ENCODE assay signal across 8 cellular contexts in the genomic region with DNA sequence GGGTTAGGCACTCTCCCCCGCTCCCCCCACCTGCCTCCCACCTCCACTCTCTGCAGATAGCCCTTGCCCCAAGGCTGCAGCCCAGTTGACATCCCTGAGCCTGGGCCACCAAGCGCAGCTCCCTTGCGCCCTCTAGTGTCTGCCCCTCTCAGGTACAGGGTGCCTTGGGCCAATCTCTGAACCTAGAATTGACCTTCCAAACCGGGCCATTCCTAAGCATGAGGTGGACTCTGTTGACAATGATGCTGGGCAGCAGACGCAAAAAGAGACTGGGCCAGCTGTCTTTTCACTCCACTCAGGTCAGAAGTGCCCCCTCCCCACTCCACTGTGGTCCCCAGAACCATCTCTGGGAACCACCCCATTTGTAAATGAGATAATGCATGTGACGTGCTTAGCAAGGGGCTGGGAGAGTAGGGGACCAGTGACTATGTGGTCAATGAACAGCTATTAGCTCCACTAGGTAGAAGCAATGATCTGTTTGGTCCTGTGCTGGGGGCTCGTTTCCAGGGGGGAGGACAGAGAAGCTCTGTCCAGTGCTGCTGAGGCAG. TPM values are rescaled to one million over a fixed set of nuclear protein-coding genes. Genes with fewer than 3 reads are reported as not detected.
DNase-seq lines count a peak whose midpoint lies in the region; ATAC-seq, FAIRE-seq and TF ChIP-seq lines count a peak whose summit lies in the region.

No MANE protein-coding gene starts in this region.

- H3K4me3 Mint-ChIP-seq in activated CD4-positive, alpha-beta memory T cell treated with anti-CD3 and anti-CD28 coated beads, Interleukin-2, amount 10 ng/mL, durations not matched to agents 7 days and 5 days, result no peak overlapping the region
- H3K4me3 Mint-ChIP-seq in effector memory CD8-positive, alpha-beta T cell, result no peak overlapping the region
- no peak overlapping the region for H3K4me3 Mint-ChIP-seq in mesothelial cell of epicardium

- H3K27me3 Mint-ChIP-seq in activated CD4-positive, alpha-beta memory T cell treated with anti-CD3 and anti-CD28 coated beads, Interleukin-2, amount 10 ng/mL, durations not matched to agents 7 days and 5 days, result no peaks in the 10 kb centered on the region
- H3K27me3 Mint-ChIP-seq in effector memory CD8-positive, alpha-beta T cell, result no peaks in the 10 kb centered on the region
- H3K27me3 Mint-ChIP-seq in mesothelial cell of epicardium (ENCODE audit: low read depth), result no peaks in the 10 kb centered on the region

- peak; percentile 92 for ATAC-seq in effector memory CD8-positive, alpha-beta T cell (replicated peaks)
- ATAC-seq in GM21360 (IDR thresholded peaks at IDR 0.05; ENCODE audit: unreplicated experiment), result no peak

- DNase-seq in A172 (ENCODE audit: low spot score) (peak; percentile 57), GM12891 (ENCODE audit: insufficient read length, low spot score) (peak; percentile 75), NCI-H2196 treated with DMSO at 0.1 percent for 48 hours (lab: John Stamatoyannopoulos, UW; ENCODE audit: unreplicated experiment) (peak; percentile 14), mesothelial cell of epicardium (ENCODE audit: low spot score in 2 of 2, unreplicated experiment in 2 of 2) (peak in 1 of 2 experiments; percentile 69)
- peak; percentile 85 for DNase-seq in activated CD4-positive, alpha-beta memory T cell treated with anti-CD3 and anti-CD28 coated beads, Interleukin-2, amount 10 ng/mL, durations not matched to agents 7 days and 5 days
- peak; percentile 78 to 82 (median 80) for DNase-seq in effector memory CD8-positive, alpha-beta T cell
- DNase-seq in stimulated activated CD8-positive, alpha-beta memory T cell treated with anti-CD3 and anti-CD28 coated beads, Interleukin-7, amount 100 ng/mL, for 1 hour (ENCODE audit: low read depth in 2 of 2), result peak; percentile 50 to 70

- H3K36me3 Mint-ChIP-seq in activated CD4-positive, alpha-beta memory T cell treated with anti-CD3 and anti-CD28 coated beads, Interleukin-2, amount 10 ng/mL, durations not matched to agents 7 days and 5 days (ENCODE audit: low read depth), result no peaks in the 10 kb centered on the region
- no peaks in the 10 kb centered on the region for H3K36me3 Mint-ChIP-seq in effector memory CD8-positive, alpha-beta T cell (ENCODE audit: insufficient read depth)
- no peaks in the 10 kb centered on the region for H3K36me3 Mint-ChIP-seq in mesothelial cell of epicardium

- H3K27ac Mint-ChIP-seq in activated CD4-positive, alpha-beta memory T cell treated with anti-CD3 and anti-CD28 coated beads, Interleukin-2, amount 10 ng/mL, durations not matched to agents 7 days and 5 days, result no peak overlapping the region
- H3K27ac Mint-ChIP-seq in effector memory CD8-positive, alpha-beta T cell, result peak overlapping the region in 1 of 2 donors; percentile 59
- no peak overlapping the region for H3K27ac Mint-ChIP-seq in mesothelial cell of epicardium

- TF ChIP-seq POLR2A in GM12891 (IDR thresholded peaks at IDR 0.05; ENCODE audit: low read depth, low read length), result no peak

- H3K4me1 Mint-ChIP-seq in activated CD4-positive, alpha-beta memory T cell treated with anti-CD3 and anti-CD28 coated beads, Interleukin-2, amount 10 ng/mL, durations not matched to agents 7 days and 5 days, result peaks cover 51% of the 10 kb centered on the region
- H3K4me1 Mint-ChIP-seq in effector memory CD8-positive, alpha-beta T cell (ENCODE audit: low read depth in 2 of 2), result peaks cover 16 to 24% of the 10 kb centered on the region in 2 donors
- peaks cover 9% of the 10 kb centered on the region for H3K4me1 Mint-ChIP-seq in mesothelial cell of epicardium

- CTCF ChIA-PET in activated CD4-positive, alpha-beta memory T cell treated with anti-CD3 and anti-CD28 coated beads, Interleukin-2, amount 10 ng/mL, durations not matched to agents 7 days and 5 days (lab: Charles Lee), result interaction anchor here (0.7 to 1.8 kb wide), 11 partner anchors 17 to 769 kb away, joined by 3 to 7 read pairs (median 4); no protein-coding TSS in a partner anchor

- TF ChIP-seq CTCF in mesothelial cell of epicardium (IDR thresholded peaks at IDR 0.05; ENCODE audit: unreplicated experiment), result peak; percentile 72

- H3K9me3 Mint-ChIP-seq in activated CD4-positive, alpha-beta memory T cell treated with anti-CD3 and anti-CD28 coated beads, Interleukin-2, amount 10 ng/mL, durations not matched to agents 7 days and 5 days, result no peaks in the 10 kb centered on the region
- no peaks in the 10 kb centered on the region for H3K9me3 Mint-ChIP-seq in effector memory CD8-positive, alpha-beta T cell
- H3K9me3 Mint-ChIP-seq in mesothelial cell of epicardium, result no peaks in the 10 kb centered on the region

- POLR2A ChIA-PET in activated CD4-positive, alpha-beta memory T cell treated with anti-CD3 and anti-CD28 coated beads, Interleukin-2, amount 10 ng/mL, durations not matched to agents 7 days and 5 days (lab: Charles Lee), result interaction anchor here (1.0 to 1.3 kb wide), 2 partner anchors 60 to 61 kb away, joined by 4 to 5 read pairs; a partner anchor contains a TSS

- peak; percentile 45 for FAIRE-seq in GM12891 (lab: Jason Lieb, UNC)

TF ChIP-seq in GM12891, 5 proteins besides CTCF, POLR2A, EP300 and RAD21:
- TF ChIP-seq POU2F2 (IDR thresholded peaks at IDR 0.05; ENCODE audit: low read depth, low read length), result no peak
- TF ChIP-seq PAX5 (IDR thresholded peaks at IDR 0.05; ENCODE audit: insufficient read depth, low read length, severe bottlenecking), result no peak
- no peak for TF ChIP-seq SPI1 (IDR thresholded peaks at IDR 0.05; ENCODE audit: low read depth, low read length)
- TF ChIP-seq POLR2AphosphoS5 (IDR thresholded peaks at IDR 0.05; ENCODE audit: low read depth, low read length), result no peak
- no peak for TF ChIP-seq TAF1 (IDR thresholded peaks at IDR 0.05; ENCODE audit: low read depth, low read length)

RNA-seq across cellular contexts. Expression of a gene that starts 43.3 kb away (rescaled TPM):
- 0.65 and 1.0 TPM in 2 replicates for total RNA-seq in A172 (2014; rRNA removed; shearing (Covaris generic))
- polyA plus RNA-seq in GM12891 (2012; ENCODE audit: low read depth, missing spikeins), result 0.40 TPM
- 1 to 10 TPM; 1.1 to 1.2 TPM for total RNA-seq in activated CD4-positive, alpha-beta memory T cell treated with anti-CD3 and anti-CD28 coated beads, Interleukin-2, amount 10 ng/mL, durations not matched to agents 7 days and 5 days
- 1.1 to 2.2 TPM (median 1.2 TPM) in 3 replicates for total RNA-seq in mesothelial cell of epicardium

RNA-seq across cellular contexts. Expression of a gene that starts 60.0 kb away (rescaled TPM):
- 36.1 and 39.7 TPM in 2 replicates for total RNA-seq in A172 (2014; rRNA removed; shearing (Covaris generic))
- polyA plus RNA-seq in GM12891 (2012; ENCODE audit: low read depth, missing spikeins), result 1.1 TPM
- 100 to 1,000 TPM in 1 of 2 experiments, 10 to 100 TPM in 1; 96.4 to 100 TPM for total RNA-seq in activated CD4-positive, alpha-beta memory T cell treated with anti-CD3 and anti-CD28 coated beads, Interleukin-2, amount 10 ng/mL, durations not matched to agents 7 days and 5 days
- 60.3 to 62.3 TPM (median 60.5 TPM) in 3 replicates for total RNA-seq in mesothelial cell of epicardium
